In the genomic region with DNA sequence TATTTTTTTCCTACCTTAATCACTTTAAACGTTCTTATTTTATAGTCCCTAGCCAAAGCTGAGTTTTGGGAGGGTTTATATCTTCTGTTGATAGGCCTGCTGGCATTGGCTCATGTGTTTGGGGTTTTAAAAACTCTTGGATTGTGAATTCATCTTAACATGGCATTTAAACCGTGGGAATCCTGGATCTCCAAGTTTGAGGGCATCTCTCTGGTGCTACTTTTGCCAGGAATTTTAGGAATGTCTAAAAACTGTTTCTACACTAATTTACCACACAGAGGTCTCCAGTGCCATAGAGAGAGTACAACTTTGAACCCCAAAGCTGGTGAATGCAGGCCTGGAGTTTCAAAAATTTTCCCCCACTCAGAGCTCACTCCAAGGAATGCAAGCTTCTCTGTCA, we compare ENCODE assay signal across 20 cellular contexts.
"Had no signal": no experiment of that assay in that cellular context is flagged by ENCODE, and none has a peak within 500 bp of the region (broad histone marks: within the 10 kb centered on the region; RNA-seq: fewer than 3 reads in every experiment).

No MANE protein-coding gene starts in this region.

- H3K27ac ChIP-seq: heart left ventricle, neural progenitor cell, pancreas, suprapubic skin, thyroid gland had no signal

- ATAC-seq: heart left ventricle; left colon; left ventricle myocardium superior; naive thymus-derived CD8-positive, alpha-beta T cell; pancreas; right cardiac atrium; stimulated activated effector memory CD8-positive, alpha-beta T cell treated with anti-CD3 and anti-CD28 coated beads, Interleukin-12 subunit alpha, Interleukin-12 subunit beta, amount 100 ng/mL, for 72 hours; stimulated activated naive CD8-positive, alpha-beta T cell treated with anti-CD3 and anti-CD28 coated beads, Interleukin-15, Interleukin-2, amounts not matched to agents 100 U/mL and 50 U/mL, for 24 hours had no signal

- H3K27ac Mint-ChIP-seq: dendritic cell treated with granulocyte-macrophage colony-stimulating factor and Interleukin-4, amounts not matched to agents 40 ng/mL and 50 ng/mL, for 4 days; naive thymus-derived CD8-positive, alpha-beta T cell; neural progenitor cell; progenitor cell of endocrine pancreas; stimulated activated effector memory CD8-positive, alpha-beta T cell treated with anti-CD3 and anti-CD28 coated beads, Interleukin-12 subunit alpha, Interleukin-12 subunit beta, amount 100 ng/mL, for 72 hours; type B pancreatic cell had no signal

- H3K4me1 ChIP-seq: neural progenitor cell, pancreas, suprapubic skin, thyroid gland had no signal

- H3K36me3 Mint-ChIP-seq: naive thymus-derived CD8-positive, alpha-beta T cell; neural progenitor cell; stimulated activated effector memory CD8-positive, alpha-beta T cell treated with anti-CD3 and anti-CD28 coated beads, Interleukin-12 subunit alpha, Interleukin-12 subunit beta, amount 100 ng/mL, for 72 hours; type B pancreatic cell had no signal

- H3K36me3 ChIP-seq: heart left ventricle, neural progenitor cell, pancreas, suprapubic skin, thyroid gland had no signal

- H3K4me3 ChIP-seq: heart left ventricle, lung, neural progenitor cell, pancreas, suprapubic skin, thyroid gland had no signal

- H3K27me3 Mint-ChIP-seq: dendritic cell treated with granulocyte-macrophage colony-stimulating factor and Interleukin-4, amounts not matched to agents 40 ng/mL and 50 ng/mL, for 4 days; progenitor cell of endocrine pancreas had no signal

- H2AFZ ChIP-seq: neural progenitor cell had no signal

- H3K9me3 ChIP-seq: heart left ventricle, pancreas, suprapubic skin, thyroid gland had no signal

- H3K4me2 ChIP-seq: neural progenitor cell had no signal

- H3K4me1 Mint-ChIP-seq: naive thymus-derived CD8-positive, alpha-beta T cell; neural progenitor cell; stimulated activated effector memory CD8-positive, alpha-beta T cell treated with anti-CD3 and anti-CD28 coated beads, Interleukin-12 subunit alpha, Interleukin-12 subunit beta, amount 100 ng/mL, for 72 hours had no signal

- DNase-seq: heart left ventricle; hippocampal formation; left colon; left ventricle myocardium superior; mesendoderm; naive thymus-derived CD8-positive, alpha-beta T cell; nucleus accumbens; pancreas; right cardiac atrium; stimulated activated CD4-positive, alpha-beta T cell treated with anti-CD3 and anti-CD28 coated beads, Interleukin-4, amount 100 ng/mL, for 1 hour; stimulated activated CD8-positive, alpha-beta memory T cell treated with anti-CD3 and anti-CD28 coated beads, Interleukin-4, amount 100 ng/mL, for 48 hours; stimulated activated naive CD8-positive, alpha-beta T cell treated with anti-CD3 and anti-CD28 coated beads, Interleukin-15, Interleukin-2, amounts not matched to agents 100 U/mL and 50 U/mL, for 24 hours; thyroid gland had no signal

- H3K4me3 Mint-ChIP-seq: dendritic cell treated with granulocyte-macrophage colony-stimulating factor and Interleukin-4, amounts not matched to agents 40 ng/mL and 50 ng/mL, for 4 days; naive thymus-derived CD8-positive, alpha-beta T cell; neural progenitor cell; stimulated activated effector memory CD8-positive, alpha-beta T cell treated with anti-CD3 and anti-CD28 coated beads, Interleukin-12 subunit alpha, Interleukin-12 subunit beta, amount 100 ng/mL, for 72 hours; type B pancreatic cell had no signal

- H3K27me3 ChIP-seq: heart left ventricle, neural progenitor cell, pancreas, suprapubic skin, thyroid gland had no signal

- H3K9me3 Mint-ChIP-seq: dendritic cell treated with granulocyte-macrophage colony-stimulating factor and Interleukin-4, amounts not matched to agents 40 ng/mL and 50 ng/mL, for 4 days; neural progenitor cell; stimulated activated effector memory CD8-positive, alpha-beta T cell treated with anti-CD3 and anti-CD28 coated beads, Interleukin-12 subunit alpha, Interleukin-12 subunit beta, amount 100 ng/mL, for 72 hours; type B pancreatic cell had no signal
